In the genomic region with DNA sequence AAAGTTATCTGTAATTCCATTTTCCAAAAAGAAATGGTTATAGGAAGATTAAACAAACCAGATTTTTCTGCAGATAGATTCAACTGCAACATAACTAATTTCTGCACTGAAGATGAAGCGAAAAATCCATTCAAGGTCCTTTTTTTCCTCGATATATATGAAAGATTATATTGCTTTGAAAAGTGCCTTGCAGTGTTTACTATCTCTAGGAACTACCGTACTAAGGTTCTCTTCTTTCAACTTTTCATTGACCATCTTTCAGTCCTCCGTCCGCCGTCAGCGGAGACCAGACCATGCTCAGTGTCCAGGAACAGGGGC, we compare ENCODE assay signal across 8 cellular contexts. TPM values are rescaled to one million over a fixed set of nuclear protein-coding genes. Genes with fewer than 3 reads are reported as not detected.
DNase-seq lines count a peak whose midpoint lies in the region; ATAC-seq, FAIRE-seq and TF ChIP-seq lines count a peak whose summit lies in the region.

No MANE protein-coding gene starts in this region.

- peaks cover 41% of the 10 kb centered on the region for H3K36me3 Mint-ChIP-seq in HFFc6 (ENCODE audit: low read depth)
- peaks cover 40% of the 10 kb centered on the region for H3K36me3 Mint-ChIP-seq in activated T-helper 2 cell treated with anti-CD3 and anti-CD28 coated beads, Interferon-gamma antibody, Interleukin-2, Interleukin-4, amounts not matched to agents 10 μg/mL and 5 μg/mL and 100 μg/mL, durations not matched to agents 14 hours and 24 hours and 36 hours (ENCODE audit: low read depth)

- DNase-seq in HFFc6: no peak
- DNase-seq in activated T-helper 2 cell treated with anti-CD3 and anti-CD28 coated beads, Interferon-gamma antibody, Interleukin-2, Interleukin-4, amounts not matched to agents 10 μg/mL and 5 μg/mL and 100 μg/mL, durations not matched to agents 14 hours and 24 hours and 36 hours (ENCODE audit: low spot score): no peak
- DNase-seq in stimulated activated naive CD8-positive, alpha-beta T cell treated with anti-CD3 and anti-CD28 coated beads, Interleukin-15, amount 100 ng/mL, for 72 hours: no peak
- DNase-seq in D721Med (ENCODE audit: insufficient read length, low spot score): no peak
- DNase-seq in stimulated activated naive CD4-positive, alpha-beta T cell treated with Interleukin-2 at 50 U/mL for 16 hours (lab: John Stamatoyannopoulos, UW): no peak
- DNase-seq in GDM1 (lab: John Stamatoyannopoulos, UW): no peak
- no peak for DNase-seq in RPMI8226

- no peaks in the 10 kb centered on the region for H3K9me3 Mint-ChIP-seq in HFFc6
- H3K9me3 Mint-ChIP-seq in activated T-helper 2 cell treated with anti-CD3 and anti-CD28 coated beads, Interferon-gamma antibody, Interleukin-2, Interleukin-4, amounts not matched to agents 10 μg/mL and 5 μg/mL and 100 μg/mL, durations not matched to agents 14 hours and 24 hours and 36 hours: no peaks in the 10 kb centered on the region
- H3K9me3 Mint-ChIP-seq in stimulated activated naive CD8-positive, alpha-beta T cell treated with anti-CD3 and anti-CD28 coated beads, Interleukin-15, amount 100 ng/mL, for 72 hours: no peaks in the 10 kb centered on the region

- TF ChIP-seq CTCF in HFFc6 (IDR thresholded peaks at IDR 0.05) (no peak), D721Med (IDR thresholded peaks at IDR 0.05; ENCODE audit: insufficient read depth, missing control alignments) (no peak)

- ATAC-seq in stimulated activated naive CD8-positive, alpha-beta T cell treated with anti-CD3 and anti-CD28 coated beads, Interleukin-15, amount 100 ng/mL, for 72 hours: no peak

- H3K27me3 Mint-ChIP-seq in HFFc6 (ENCODE audit: insufficient read depth): no peaks in the 10 kb centered on the region
- H3K27me3 Mint-ChIP-seq in activated T-helper 2 cell treated with anti-CD3 and anti-CD28 coated beads, Interferon-gamma antibody, Interleukin-2, Interleukin-4, amounts not matched to agents 10 μg/mL and 5 μg/mL and 100 μg/mL, durations not matched to agents 14 hours and 24 hours and 36 hours (ENCODE audit: low read depth): peaks cover 14% of the 10 kb centered on the region
- H3K27me3 Mint-ChIP-seq in stimulated activated naive CD8-positive, alpha-beta T cell treated with anti-CD3 and anti-CD28 coated beads, Interleukin-15, amount 100 ng/mL, for 72 hours: peaks cover 31% of the 10 kb centered on the region

- intact Hi-C loops in activated T-helper 2 cell treated with anti-CD3 and anti-CD28 coated beads, Interferon-gamma antibody, Interleukin-2, Interleukin-4, amounts not matched to agents 10 μg/mL and 5 μg/mL and 100 μg/mL, durations not matched to agents 14 hours and 24 hours and 36 hours (cut with micrococcal nuclease): loop anchor here (2.0 kb wide), 1 partner anchor 62 kb away; a partner anchor contains a TSS

- H3K4me1 Mint-ChIP-seq in HFFc6 (ENCODE audit: low read depth): peaks cover 16% of the 10 kb centered on the region
- H3K4me1 Mint-ChIP-seq in activated T-helper 2 cell treated with anti-CD3 and anti-CD28 coated beads, Interferon-gamma antibody, Interleukin-2, Interleukin-4, amounts not matched to agents 10 μg/mL and 5 μg/mL and 100 μg/mL, durations not matched to agents 14 hours and 24 hours and 36 hours (ENCODE audit: low read depth): peaks cover 25% of the 10 kb centered on the region
- peaks cover 41% of the 10 kb centered on the region for H3K4me1 Mint-ChIP-seq in stimulated activated naive CD8-positive, alpha-beta T cell treated with anti-CD3 and anti-CD28 coated beads, Interleukin-15, amount 100 ng/mL, for 72 hours

- peak overlapping the region; percentile 58 for H3K27ac Mint-ChIP-seq in HFFc6
- peak overlapping the region; percentile 63 for H3K27ac Mint-ChIP-seq in activated T-helper 2 cell treated with anti-CD3 and anti-CD28 coated beads, Interferon-gamma antibody, Interleukin-2, Interleukin-4, amounts not matched to agents 10 μg/mL and 5 μg/mL and 100 μg/mL, durations not matched to agents 14 hours and 24 hours and 36 hours
- H3K27ac Mint-ChIP-seq in stimulated activated naive CD8-positive, alpha-beta T cell treated with anti-CD3 and anti-CD28 coated beads, Interleukin-15, amount 100 ng/mL, for 72 hours: peak overlapping the region; percentile 86 to 87

- no peaks in the 10 kb centered on the region for H3K9me3 ChIP-seq in iPS-18c (ENCODE audit: control insufficient read depth, insufficient read depth, low read length)

- peak overlapping the region; percentile 63 for H3K4me3 ChIP-seq in iPS-18c (ENCODE audit: insufficient read depth, low read depth, low read length)

- no peak for FAIRE-seq in D721Med (lab: Jason Lieb, UNC)

- peak overlapping the region; percentile 88 for H3K4me3 Mint-ChIP-seq in HFFc6
- H3K4me3 Mint-ChIP-seq in activated T-helper 2 cell treated with anti-CD3 and anti-CD28 coated beads, Interferon-gamma antibody, Interleukin-2, Interleukin-4, amounts not matched to agents 10 μg/mL and 5 μg/mL and 100 μg/mL, durations not matched to agents 14 hours and 24 hours and 36 hours (ENCODE audit: low read depth): peak overlapping the region; percentile 80
- H3K4me3 Mint-ChIP-seq in stimulated activated naive CD8-positive, alpha-beta T cell treated with anti-CD3 and anti-CD28 coated beads, Interleukin-15, amount 100 ng/mL, for 72 hours: peak overlapping the region; percentile 84 to 88

RNA-seq across cellular contexts. Expression of a gene that starts 0.5 kb away (rescaled TPM):
- total RNA-seq in HFFc6 (2021; fragmentation: NEBNext Ultra II Directional; extraction: Animal tissue kit (Norgen Biotek cat#: 25700)): 10 to 100 TPM; 15.1 to 17.7 (median 16.3) TPM
- total RNA-seq in activated T-helper 2 cell treated with anti-CD3 and anti-CD28 coated beads, Interferon-gamma antibody, Interleukin-2, Interleukin-4, amounts not matched to agents 10 μg/mL and 5 μg/mL and 100 μg/mL, durations not matched to agents 14 hours and 24 hours and 36 hours: 10.4 and 11.3 TPM in 2 replicates
